ENCODE assay signal across 1 cellular context in genomic region chr7:142364551-142364950, GRCh38.
TF ChIP-seq lines count a peak whose summit lies in the region.

No MANE protein-coding gene starts in this region.

TF ChIP-seq in GM12891, 5 proteins besides CTCF, POLR2A, EP300 and RAD21:
- TF ChIP-seq TAF1 (IDR thresholded peaks at IDR 0.05; ENCODE audit: low read depth, low read length) = no peak
- no peak for TF ChIP-seq POLR2AphosphoS5 (IDR thresholded peaks at IDR 0.05; ENCODE audit: low read depth, low read length)
- TF ChIP-seq SPI1 (IDR thresholded peaks at IDR 0.05; ENCODE audit: low read depth, low read length) = no peak
- no peak for TF ChIP-seq PAX5 (IDR thresholded peaks at IDR 0.05; ENCODE audit: insufficient read depth, low read length, severe bottlenecking)
- no peak for TF ChIP-seq POU2F2 (IDR thresholded peaks at IDR 0.05; ENCODE audit: low read depth, low read length)
TF ChIP-seq in GM12891: peak in this region for 0.
